ENCODE assay signal across 14 cellular contexts in genomic region chr12:13443498-13443897, GRCh38.
"Had no signal": no experiment of that assay in that cellular context is flagged by ENCODE, and none has a peak within 500 bp of the region (broad histone marks: within the 10 kb centered on the region; RNA-seq: fewer than 3 reads in every experiment).

No MANE protein-coding gene starts in this region.

- H3K4me1 Mint-ChIP-seq: activated CD8-positive, alpha-beta memory T cell treated with anti-CD3 and anti-CD28 coated beads, Interleukin-2, amount 10 ng/mL, durations not matched to agents 7 days and 5 days; activated naive CD8-positive, alpha-beta T cell treated with anti-CD3 and anti-CD28 coated beads, Interleukin-2, amount 10 ng/mL, durations not matched to agents 7 days and 5 days had no signal

- H3K27ac ChIP-seq: ascending aorta, foreskin keratinocyte had no signal

- H3K9me3 ChIP-seq: ascending aorta had no signal

- ATAC-seq: activated CD4-positive, CD25-positive, alpha-beta regulatory T cell treated with anti-CD3 and anti-CD28 coated beads, Interleukin-2, amount 50 U/mL, for 24 hours; activated CD8-positive, alpha-beta memory T cell treated with anti-CD3 and anti-CD28 coated beads, Interleukin-2, amount 10 ng/mL, durations not matched to agents 7 days and 5 days; foreskin keratinocyte; natural killer cell treated with Interleukin-12 subunit alpha and Interleukin-12 subunit beta and Interleukin-15 and Interleukin-18, amount 100 ng/mL, for 72 hours had no signal

- H3K27ac Mint-ChIP-seq: activated CD8-positive, alpha-beta memory T cell treated with anti-CD3 and anti-CD28 coated beads, Interleukin-2, amount 10 ng/mL, durations not matched to agents 7 days and 5 days; activated naive CD8-positive, alpha-beta T cell treated with anti-CD3 and anti-CD28 coated beads, Interleukin-2, amount 10 ng/mL, durations not matched to agents 7 days and 5 days; activated T-cell treated with anti-CD3 and anti-CD28 coated beads, Interleukin-2, amount 50 U/mL, for 24 hours; natural killer cell treated with Interleukin-12 subunit alpha and Interleukin-12 subunit beta and Interleukin-15 and Interleukin-18, amount 100 ng/mL, for 72 hours had no signal

- H3K9me3 Mint-ChIP-seq: activated naive CD8-positive, alpha-beta T cell treated with anti-CD3 and anti-CD28 coated beads, Interleukin-2, amount 10 ng/mL, durations not matched to agents 7 days and 5 days; activated T-cell treated with anti-CD3 and anti-CD28 coated beads, Interleukin-2, amount 50 U/mL, for 24 hours; natural killer cell treated with Interleukin-12 subunit alpha and Interleukin-12 subunit beta and Interleukin-15 and Interleukin-18, amount 100 ng/mL, for 72 hours had no signal

- H3K27me3 ChIP-seq: ascending aorta, foreskin keratinocyte, tibial nerve had no signal

- H3K36me3 Mint-ChIP-seq: activated CD8-positive, alpha-beta memory T cell treated with anti-CD3 and anti-CD28 coated beads, Interleukin-2, amount 10 ng/mL, durations not matched to agents 7 days and 5 days; activated naive CD8-positive, alpha-beta T cell treated with anti-CD3 and anti-CD28 coated beads, Interleukin-2, amount 10 ng/mL, durations not matched to agents 7 days and 5 days; natural killer cell treated with Interleukin-12 subunit alpha and Interleukin-12 subunit beta and Interleukin-15 and Interleukin-18, amount 100 ng/mL, for 72 hours had no signal

- H3K4me3 Mint-ChIP-seq: activated CD8-positive, alpha-beta memory T cell treated with anti-CD3 and anti-CD28 coated beads, Interleukin-2, amount 10 ng/mL, durations not matched to agents 7 days and 5 days; activated naive CD8-positive, alpha-beta T cell treated with anti-CD3 and anti-CD28 coated beads, Interleukin-2, amount 10 ng/mL, durations not matched to agents 7 days and 5 days; activated T-cell treated with anti-CD3 and anti-CD28 coated beads, Interleukin-2, amount 50 U/mL, for 24 hours; natural killer cell treated with Interleukin-12 subunit alpha and Interleukin-12 subunit beta and Interleukin-15 and Interleukin-18, amount 100 ng/mL, for 72 hours had no signal

- H3K36me3 ChIP-seq: ascending aorta, tibial nerve had no signal

- H3K4me3 ChIP-seq: ascending aorta, smooth muscle cell, tibial nerve had no signal

- H3K27me3 Mint-ChIP-seq: activated T-cell treated with anti-CD3 and anti-CD28 coated beads, Interleukin-2, amount 50 U/mL, for 24 hours had no signal

- H3K4me1 ChIP-seq: ascending aorta, foreskin keratinocyte had no signal

- DNase-seq: activated CD4-positive, alpha-beta T cell treated with anti-CD3 and anti-CD28 coated beads, Interleukin-2, amount 50 U/mL, for 48 hours; activated CD8-positive, alpha-beta memory T cell treated with anti-CD3 and anti-CD28 coated beads, Interleukin-2, amount 10 ng/mL, durations not matched to agents 7 days and 5 days; activated effector memory CD4-positive, alpha-beta T cell treated with anti-CD3 and anti-CD28 coated beads, Interleukin-2, amount 50 U/mL, for 16 hours; activated naive CD8-positive, alpha-beta T cell treated with anti-CD3 and anti-CD28 coated beads, Interleukin-2, amount 10 ng/mL, durations not matched to agents 7 days and 5 days; activated T-cell treated with anti-CD3 and anti-CD28 coated beads, Interleukin-2, amount 50 U/mL, for 24 hours; foreskin keratinocyte; mammary epithelial cell; nucleus accumbens; retina had no signal
